ENCODE assay signal across 21 cellular contexts in genomic region chr15:51818156-51818555, GRCh38.
"Had no signal": no experiment of that assay in that cellular context is flagged by ENCODE, and none has a peak within 500 bp of the region (broad histone marks: within the 10 kb centered on the region; RNA-seq: fewer than 3 reads in every experiment).

No MANE protein-coding gene starts in this region.

- H3K4me3 ChIP-seq: esophagus muscularis mucosa, heart right ventricle, lower lobe of right lung, spleen, transverse colon had no signal

- H3K27ac ChIP-seq: esophagus muscularis mucosa, heart right ventricle, lower lobe of right lung, spleen, transverse colon had no signal

- H3K4me1 ChIP-seq: esophagus muscularis mucosa, transverse colon had no signal

- H3K27ac Mint-ChIP-seq: activated CD8-positive, alpha-beta T cell treated with anti-CD3 and anti-CD28 coated beads for 36 hours; activated T-helper 17 cell treated with anti-CD3 and anti-CD28 coated beads, Interleukin-2, amount 50 U/mL, for 72 hours; dendritic cell treated with granulocyte-macrophage colony-stimulating factor and Interleukin-4, amounts not matched to agents 40 ng/mL and 50 ng/mL, for 4 days; endodermal cell; natural killer cell had no signal

- H3K4me3 Mint-ChIP-seq: activated CD8-positive, alpha-beta T cell treated with anti-CD3 and anti-CD28 coated beads for 36 hours; activated T-cell treated with anti-CD3 and anti-CD28 coated beads, Interleukin-2, amount 50 U/mL, for 4 hours; activated T-helper 17 cell treated with anti-CD3 and anti-CD28 coated beads, Interleukin-2, amount 50 U/mL, for 72 hours; central memory CD8-positive, alpha-beta T cell; dendritic cell treated with granulocyte-macrophage colony-stimulating factor and Interleukin-4, amounts not matched to agents 40 ng/mL and 50 ng/mL, for 4 days; endodermal cell; natural killer cell had no signal

- H3K27me3 ChIP-seq: esophagus muscularis mucosa, heart right ventricle, spleen, transverse colon had no signal

- H3K27me3 Mint-ChIP-seq: activated CD8-positive, alpha-beta T cell treated with anti-CD3 and anti-CD28 coated beads for 36 hours; activated T-helper 17 cell treated with anti-CD3 and anti-CD28 coated beads, Interleukin-2, amount 50 U/mL, for 72 hours; central memory CD8-positive, alpha-beta T cell had no signal

- H3K4me1 Mint-ChIP-seq: activated T-helper 17 cell treated with anti-CD3 and anti-CD28 coated beads, Interleukin-2, amount 50 U/mL, for 72 hours; central memory CD8-positive, alpha-beta T cell; endodermal cell; natural killer cell had no signal

- DNase-seq: activated CD4-positive, alpha-beta T cell treated with anti-CD3 and anti-CD28 coated beads, Interleukin-2, amount 50 U/mL, for 1 hour; activated CD8-positive, alpha-beta T cell treated with anti-CD3 and anti-CD28 coated beads for 36 hours; activated gamma-delta T cell treated with Interleukin-2 at 50 U/mL for 16 hours; activated naive CD4-positive, alpha-beta T cell treated with anti-CD3 and anti-CD28 coated beads, Interleukin-2, amount 50 U/mL, for 16 hours; activated T-cell treated with anti-CD3 and anti-CD28 coated beads, Interleukin-2, amount 50 U/mL, for 4 hours; amygdala; endodermal cell; heart right ventricle; lower lobe of right lung; mesenchymal stem cell; natural killer cell; posterior cingulate gyrus; spleen; stimulated activated naive CD4-positive, alpha-beta T cell; T-helper 2 cell; transverse colon had no signal

- ATAC-seq: activated CD8-positive, alpha-beta T cell treated with anti-CD3 and anti-CD28 coated beads for 36 hours; activated T-cell treated with anti-CD3 and anti-CD28 coated beads, Interleukin-2, amount 50 U/mL, for 4 hours; activated T-helper 17 cell treated with anti-CD3 and anti-CD28 coated beads, Interleukin-2, amount 50 U/mL, for 72 hours; heart right ventricle; right cardiac atrium had no signal

- H3K36me3 ChIP-seq: lower lobe of right lung, transverse colon had no signal
